In genomic region chr3:46982581-46982980, GRCh38 we compare ENCODE assay signal across 11 cellular contexts. TPM values are rescaled to one million over a fixed set of nuclear protein-coding genes. Genes with fewer than 3 reads are reported as not detected.
A peak's percentile ranks its signal among the peaks of the same experiment; 100 is the strongest.
DNase-seq lines count a peak whose midpoint lies in the region; ATAC-seq and TF ChIP-seq lines count a peak whose summit lies in the region.
"Had no signal": no experiment of that assay in that cellular context is flagged by ENCODE, and none has a peak within 500 bp of the region (broad histone marks: within the 10 kb centered on the region; RNA-seq: fewer than 3 reads in every experiment).

No MANE protein-coding gene starts in this region.

- POLR2A ChIA-PET in activated CD4-positive, alpha-beta T cell treated with anti-CD3 and anti-CD28 coated beads for 36 hours (lab: Charles Lee): interaction anchor here (1.4 kb wide), 1 partner anchor 10 kb away, joined by 5 read pairs; no protein-coding TSS in a partner anchor

- H3K4me3 Mint-ChIP-seq in activated CD4-positive, alpha-beta T cell treated with anti-CD3 and anti-CD28 coated beads for 36 hours: no peak overlapping the region
- H3K4me3 Mint-ChIP-seq: stimulated activated naive CD8-positive, alpha-beta T cell treated with anti-CD3 and anti-CD28 coated beads, Interleukin-15, Interleukin-2, amounts not matched to agents 100 ng/mL and 50 ng/mL, for 24 hours had no signal

- H3K27me3 Mint-ChIP-seq in activated CD4-positive, alpha-beta T cell treated with anti-CD3 and anti-CD28 coated beads for 36 hours: no peaks in the 10 kb centered on the region
- H3K27me3 Mint-ChIP-seq: stimulated activated naive CD8-positive, alpha-beta T cell treated with anti-CD3 and anti-CD28 coated beads, Interleukin-15, Interleukin-2, amounts not matched to agents 100 ng/mL and 50 ng/mL, for 24 hours had no signal

- intact Hi-C loops in activated CD4-positive, alpha-beta T cell treated with anti-CD3 and anti-CD28 coated beads for 36 hours (cut with DNase I, micrococcal nuclease): no loop called here
- intact Hi-C loops in left ventricle myocardium inferior (cut with micrococcal nuclease): no loop called here

- H3K27me3 ChIP-seq in RWPE2 (ENCODE audit: insufficient read depth, poor library complexity, severe bottlenecking): no peaks in the 10 kb centered on the region
- H3K27me3 ChIP-seq in left ventricle myocardium inferior (ENCODE audit: low read depth): no peaks in the 10 kb centered on the region

- peaks cover 64% of the 10 kb centered on the region for H3K4me1 Mint-ChIP-seq in activated CD4-positive, alpha-beta T cell treated with anti-CD3 and anti-CD28 coated beads for 36 hours

- H3K36me3 Mint-ChIP-seq in activated CD4-positive, alpha-beta T cell treated with anti-CD3 and anti-CD28 coated beads for 36 hours (ENCODE audit: low read depth): no peaks in the 10 kb centered on the region

- no peak overlapping the region for H3K4me3 ChIP-seq in RWPE2 (ENCODE audit: severe bottlenecking)
- peak overlapping the region; percentile 83 for H3K4me3 ChIP-seq in left ventricle myocardium inferior
- peak overlapping the region in 1 of 7 experiments; percentile 7 for H3K4me3 ChIP-seq in skin epidermis

- peaks cover 45% of the 10 kb centered on the region for H3K4me1 ChIP-seq in RWPE2 (ENCODE audit: insufficient read depth, poor library complexity, severe bottlenecking)
- peaks cover 66% of the 10 kb centered on the region for H3K4me1 ChIP-seq in left ventricle myocardium inferior

- peak; percentile 5 for DNase-seq in activated CD4-positive, alpha-beta T cell treated with anti-CD3 and anti-CD28 coated beads for 36 hours
- DNase-seq in activated CD4-positive, alpha-beta T cell treated with anti-CD3 and anti-CD28 coated beads, Interleukin-2, amount 50 U/mL, for 1 hour: no peak
- DNase-seq in RWPE2 (ENCODE audit: low spot score): no peak
- DNase-seq in left ventricle myocardium inferior: peak; percentile 9
- DNase-seq in HT-29 (ENCODE audit: low spot score): no peak
- DNase-seq in DMS79 treated with DMSO at 0.1 percent for 48 hours (lab: John Stamatoyannopoulos, UW): no peak
- no peak for DNase-seq in DMS153 (lab: John Stamatoyannopoulos, UW)
- DNase-seq: NCI-H2171 treated with DMSO at 0.1 percent for 48 hours; stimulated activated CD4-positive, alpha-beta T cell treated with anti-CD3 and anti-CD28 coated beads, Interleukin-1b, Interleukin-23, amount 100 ng/mL, for 48 hours had no signal

- ATAC-seq in activated CD4-positive, alpha-beta T cell treated with anti-CD3 and anti-CD28 coated beads for 36 hours: no peak
- no peak for ATAC-seq in RWPE2 (ENCODE audit: low read depth)

- H3K27ac Mint-ChIP-seq in activated CD4-positive, alpha-beta T cell treated with anti-CD3 and anti-CD28 coated beads for 36 hours: peak overlapping the region; percentile 41
- H3K27ac Mint-ChIP-seq: stimulated activated naive CD8-positive, alpha-beta T cell treated with anti-CD3 and anti-CD28 coated beads, Interleukin-15, Interleukin-2, amounts not matched to agents 100 ng/mL and 50 ng/mL, for 24 hours had no signal

- TF ChIP-seq CTCF in RWPE2 (IDR thresholded peaks at IDR 0.05; ENCODE audit: poor library complexity, severe bottlenecking): no peak
- no peak for TF ChIP-seq CTCF in left ventricle myocardium inferior (IDR thresholded peaks at IDR 0.05; ENCODE audit: borderline replicate concordance)

- no peaks in the 10 kb centered on the region for H3K9me3 ChIP-seq in RWPE2 (ENCODE audit: severe bottlenecking)
- no peaks in the 10 kb centered on the region for H3K9me3 ChIP-seq in left ventricle myocardium inferior (replicated peaks)

- H3K9me3 Mint-ChIP-seq in activated CD4-positive, alpha-beta T cell treated with anti-CD3 and anti-CD28 coated beads for 36 hours (ENCODE audit: low read depth): no peaks in the 10 kb centered on the region
- H3K9me3 Mint-ChIP-seq: stimulated activated naive CD8-positive, alpha-beta T cell treated with anti-CD3 and anti-CD28 coated beads, Interleukin-15, Interleukin-2, amounts not matched to agents 100 ng/mL and 50 ng/mL, for 24 hours had no signal

- H3K36me3 ChIP-seq in RWPE2 (ENCODE audit: low read depth): no peaks in the 10 kb centered on the region
- H3K36me3 ChIP-seq in left ventricle myocardium inferior: no peaks in the 10 kb centered on the region

- peak overlapping the region; percentile 75 for H3K27ac ChIP-seq in RWPE2 (ENCODE audit: poor library complexity, severe bottlenecking)
- H3K27ac ChIP-seq in left ventricle myocardium inferior (replicated peaks): peak overlapping the region; percentile 94
- peak overlapping the region; percentile 1 to 98 (median 90) for H3K27ac ChIP-seq in skin epidermis

- CTCF ChIA-PET in activated CD4-positive, alpha-beta T cell treated with anti-CD3 and anti-CD28 coated beads for 36 hours (lab: Charles Lee): interaction anchor here (1.3 kb wide), 1 partner anchor 59 kb away, joined by 4 read pairs; no protein-coding TSS in a partner anchor

RNA-seq across cellular contexts. Expression of gene NBEAL2, which starts 3.1 kb away (rescaled TPM):
- total RNA-seq in activated CD4-positive, alpha-beta T cell treated with anti-CD3 and anti-CD28 coated beads for 36 hours: 10 to 100 TPM; 83.4 to 84.9 TPM
- total RNA-seq in left ventricle myocardium inferior: 12.6 TPM
- total RNA-seq in HT-29 (2014; rRNA removed; shearing (Covaris generic)): 154 and 168 TPM in 2 replicates

RNA-seq across cellular contexts. Expression of gene CCDC12, which starts 6.0 kb away (rescaled TPM):
- total RNA-seq in activated CD4-positive, alpha-beta T cell treated with anti-CD3 and anti-CD28 coated beads for 36 hours: 10 to 100 TPM; 45.4 to 47.8 TPM
- total RNA-seq in left ventricle myocardium inferior: 31.0 TPM
- total RNA-seq in HT-29 (2014; rRNA removed; shearing (Covaris generic)): 38.2 and 39.4 TPM in 2 replicates

Comparison
In these comparisons a context has a peak if more than half of its experiments do, and no peak if none do; other contexts are left out.
1. DNase-seq: peak in activated CD4-positive, alpha-beta T cell treated with anti-CD3 and anti-CD28 coated beads for 36 hours (single experiment) and left ventricle myocardium inferior (single experiment); none in activated CD4-positive, alpha-beta T cell treated with anti-CD3 and anti-CD28 coated beads, Interleukin-2, amount 50 U/mL, for 1 hour (single experiment), RWPE2 (single experiment), HT-29 (single experiment), DMS79 treated with DMSO at 0.1 percent for 48 hours (single experiment) and DMS153 (single experiment).
2. Peak in every context shown above with its lines, with median percentiles within 50 percentile points of each other: H3K27ac ChIP-seq.